2 cellular contexts compared by ENCODE assay signal in genomic region chr17:57377094-57377493, GRCh38.
TF ChIP-seq lines count a peak whose summit lies in the region.

No MANE protein-coding gene starts in this region.

TF ChIP-seq in IMR-90, 13 proteins besides CTCF, POLR2A, EP300 and RAD21:
- TF ChIP-seq SMC3 (IDR thresholded peaks at IDR 0.05; ENCODE audit: low read depth, low read length) (no peak), CEBPB (IDR thresholded peaks at IDR 0.05; ENCODE audit: low read depth, low read length) (0 out of 2 replicates have a peak, but pooled peaks have one; percentile 21)

TF ChIP-seq in SK-N-SH, 30 proteins besides CTCF, POLR2A, EP300 and RAD21:
- TF ChIP-seq POLR2AphosphoS5 (IDR thresholded peaks at IDR 0.05; ENCODE audit: low read depth, low read length) (no peak), SIN3A (IDR thresholded peaks at IDR 0.05; ENCODE audit: borderline replicate concordance, low read depth, low read length) (no peak), NRF1 (IDR thresholded peaks at IDR 0.05; ENCODE audit: low read depth, low read length) (no peak), RCOR1 (IDR thresholded peaks at IDR 0.05; ENCODE audit: low read length) (no peak), REST (IDR thresholded peaks at IDR 0.05; ENCODE audit: low read depth, low read length) (no peak), PBX3 (IDR thresholded peaks at IDR 0.05) (no peak), MAX (IDR thresholded peaks at IDR 0.05; ENCODE audit: low read depth) (no peak), TEAD4 (IDR thresholded peaks at IDR 0.05; ENCODE audit: borderline replicate concordance, insufficient read depth) (no peak), CHD2 (IDR thresholded peaks at IDR 0.05; ENCODE audit: low read length, partially characterized antibody) (no peak), GABPA (IDR thresholded peaks at IDR 0.05; ENCODE audit: low read depth) (no peak), IRF3 (IDR thresholded peaks at IDR 0.05; ENCODE audit: low read depth, low read length) (no peak), GATA2 (CRISPR knock-in tag; IDR thresholded peaks at IDR 0.05) (no peak), TCF12 (IDR thresholded peaks at IDR 0.05) (no peak), MXI1 (IDR thresholded peaks at IDR 0.05; ENCODE audit: low read depth, low read length) (no peak), NFIC (IDR thresholded peaks at IDR 0.05; ENCODE audit: borderline replicate concordance) (no peak), FOSL2 (IDR thresholded peaks at IDR 0.05; ENCODE audit: borderline replicate concordance, low read depth) (no peak), RXRA (IDR thresholded peaks at IDR 0.05; ENCODE audit: borderline replicate concordance, low read depth) (no peak), ZBTB33 (IDR thresholded peaks at IDR 0.05; ENCODE audit: borderline replicate concordance, low read depth) (no peak), ELF1 (IDR thresholded peaks at IDR 0.05) (no peak), MEF2A (IDR thresholded peaks at IDR 0.05; ENCODE audit: borderline replicate concordance, low read depth) (no peak)
